ENCODE assay signal across 14 cellular contexts in the genomic region with DNA sequence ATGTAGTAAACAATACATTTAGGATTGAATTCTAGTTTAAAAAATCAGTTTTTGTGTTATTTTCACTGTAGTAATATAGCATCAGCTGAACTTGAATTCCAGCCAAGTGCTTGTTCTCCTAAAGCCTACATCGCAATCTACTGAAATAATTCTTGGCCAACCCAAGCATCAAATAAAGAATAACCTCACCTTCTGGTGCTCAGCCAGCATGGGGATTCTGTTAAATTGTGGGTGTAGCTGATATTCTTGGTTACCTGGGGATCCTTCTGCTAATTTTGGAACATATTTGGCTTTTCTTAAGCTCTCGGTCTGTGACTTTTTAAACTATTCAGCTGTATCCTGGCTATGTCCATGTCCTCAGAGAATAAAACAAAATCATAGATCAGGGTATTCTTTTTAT.
DNase-seq lines count a peak whose midpoint lies in the region; ATAC-seq lines count a peak whose summit lies in the region.
"Had no signal": no experiment of that assay in that cellular context is flagged by ENCODE, and none has a peak within 500 bp of the region (broad histone marks: within the 10 kb centered on the region; RNA-seq: fewer than 3 reads in every experiment).

No MANE protein-coding gene starts in this region.

- ATAC-seq in HG03571 (IDR thresholded peaks at IDR 0.05; ENCODE audit: unreplicated experiment) (no peak), HG02840 (IDR thresholded peaks at IDR 0.05; ENCODE audit: low FRiP score, unreplicated experiment) (no peak), GM18517 (IDR thresholded peaks at IDR 0.05; ENCODE audit: unreplicated experiment) (no peak)
- ATAC-seq: CD8-positive, alpha-beta T cell had no signal

- peak; percentile 16 for DNase-seq in DMS 273 (lab: John Stamatoyannopoulos, UW; ENCODE audit: unreplicated experiment)
- no peak for DNase-seq in DMS 273 treated with DMSO at 0.1 percent for 48 hours (lab: John Stamatoyannopoulos, UW)
- DNase-seq in NCI-H69 (lab: John Stamatoyannopoulos, UW): peak; percentile 43
- peak; percentile 80 for DNase-seq in cerebellar cortex (ENCODE audit: low spot score)
- peak; percentile 1 for DNase-seq in iris pigment epithelial cell (ENCODE audit: low read depth)
- DNase-seq: Caco-2; CD4-positive, CD25-positive, alpha-beta regulatory T cell; CD8-positive, alpha-beta T cell; DMS79 treated with DMSO at 0.1 percent for 48 hours; GOT3; HFFc6 had no signal
